In the genomic region with DNA sequence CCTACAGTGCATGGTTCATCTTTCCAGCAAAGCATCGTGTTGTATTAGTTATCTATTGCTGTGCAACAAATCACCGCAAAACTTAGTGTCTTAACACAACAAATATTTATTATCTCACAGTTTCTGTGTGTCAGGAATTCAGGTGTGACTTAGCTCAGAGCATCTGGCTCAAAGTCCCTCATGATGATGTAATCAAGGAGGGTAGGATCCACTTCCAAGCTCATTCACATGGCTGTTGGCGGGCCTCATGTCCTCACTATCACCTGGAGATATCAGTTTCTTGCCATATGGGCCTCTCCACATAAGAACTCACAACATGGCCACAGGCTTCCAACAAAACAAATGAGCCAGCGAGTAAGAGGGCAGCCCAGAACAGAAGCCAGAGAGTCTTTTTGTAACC, we compare ENCODE assay signal across 21 cellular contexts.
A peak's percentile ranks its signal among the peaks of the same experiment; 100 is the strongest.
DNase-seq lines count a peak whose midpoint lies in the region; ATAC-seq, FAIRE-seq and TF ChIP-seq lines count a peak whose summit lies in the region.
"Had no signal": no experiment of that assay in that cellular context is flagged by ENCODE, and none has a peak within 500 bp of the region (broad histone marks: within the 10 kb centered on the region; RNA-seq: fewer than 3 reads in every experiment).

No MANE protein-coding gene starts in this region.

- CTCF ChIA-PET in HepG2 (lab: Yijun Ruan, JAX; ENCODE audit: low intra/inter-chr PET ratio, low total read pairs): no interaction called here

- intact Hi-C loops in HepG2 (cut with micrococcal nuclease; ENCODE audit: unreplicated experiment): no loop called here
- intact Hi-C loops in right lobe of liver (cut with DNase I): no loop called here

- no peak overlapping the region for H3K4me3 ChIP-seq in HepG2 (replicated peaks in 1 of 3; ENCODE audit: insufficient read depth in 1 of 3, low read depth in 2 of 3, low read length in 3 of 3)
- H3K4me3 ChIP-seq in right lobe of liver: no peak overlapping the region
- H3K4me3 ChIP-seq: GM12878 had no signal

- no peaks in the 10 kb centered on the region for H3K27me3 ChIP-seq in HepG2 (ENCODE audit: control insufficient read depth in 1 of 2, insufficient read depth in 2 of 2, low read length in 2 of 2)
- H3K27me3 ChIP-seq in right lobe of liver: no peaks in the 10 kb centered on the region
- H3K27me3 ChIP-seq: BE2C had no signal

- no peak for FAIRE-seq in HepG2 (lab: Jason Lieb, UNC)
- FAIRE-seq: A204.1, GM12878, GM19239, H1, HTR-8/SVneo had no signal

- H3K36me3 ChIP-seq in HepG2 (replicated peaks in 1 of 2; ENCODE audit: control insufficient read depth in 1 of 2, insufficient read depth in 2 of 2, low read length in 2 of 2) (no peaks in the 10 kb centered on the region), right lobe of liver (no peaks in the 10 kb centered on the region)
- H3K36me3 ChIP-seq: BE2C had no signal

- TF ChIP-seq CTCF in HepG2 (CRISPR knock-in tag; IDR thresholded peaks at IDR 0.05) (no peak), right lobe of liver (IDR thresholded peaks at IDR 0.05) (no peak)

- POLR2A ChIA-PET in HepG2 (lab: Yijun Ruan, JAX): no interaction called here

- H3K9ac ChIP-seq in HepG2 (ENCODE audit: insufficient read depth, low read depth, low read length): no peak overlapping the region

- H2AFZ ChIP-seq in HepG2 (ENCODE audit: low read length): no peak overlapping the region

- no TSS peak for BruUV-seq in HepG2 (replicated peaks; lab: Mats Ljungman, UMichigan)

- H3K9me3 ChIP-seq in HepG2 (ENCODE audit: low read length): no peaks in the 10 kb centered on the region
- H3K9me3 ChIP-seq in right lobe of liver: no peaks in the 10 kb centered on the region
- H3K9me3 ChIP-seq: BE2C had no signal

- TF ChIP-seq RAD21 in HepG2 (CRISPR knock-in tag; IDR thresholded peaks at IDR 0.05): no peak

- in situ Hi-C loops in HepG2 (cut with HindIII; ENCODE audit: extremely low pct_ligation_motif_present, low pct_unique_long_range_greater_than_20kb): no loop called here

- TF ChIP-seq EP300 in HepG2 (IDR thresholded peaks at IDR 0.05; ENCODE audit: low read depth in 2 of 2, low read length in 2 of 2) (no peak), HepG2 (CRISPR knock-in tag; IDR thresholded peaks at IDR 0.05; ENCODE audit: borderline replicate concordance) (no peak)

- ATAC-seq in HepG2 (no peak), right lobe of liver (no peak), GM18505 (IDR thresholded peaks at IDR 0.05; ENCODE audit: unreplicated experiment) (no peak)
- ATAC-seq: GM12878 had no signal

- H3K79me2 ChIP-seq in HepG2 (ENCODE audit: insufficient read depth, low read length): no peaks in the 10 kb centered on the region

- no peak for DNase-seq in HepG2 (ENCODE audit: low spot score)
- DNase-seq in right lobe of liver: no peak
- DNase-seq in NCI-H524 treated with DMSO at 0.1 percent for 48 hours (lab: John Stamatoyannopoulos, UW): peak; percentile 49
- DNase-seq in left kidney (ENCODE audit: low read depth, low spot score): peak; percentile 8
- DNase-seq in SHP77 (lab: John Stamatoyannopoulos, UW): no peak
- DNase-seq: ACHN; BE2C; C1 segment of cervical spinal cord; CD4-positive, CD25-positive, alpha-beta regulatory T cell; CD8-positive, alpha-beta memory T cell; COR-L47; DMS153; DND-41; EL; H9 had no signal

- H4K20me1 ChIP-seq in HepG2 (ENCODE audit: insufficient read depth, low read length): no peaks in the 10 kb centered on the region

- H3K4me1 ChIP-seq in HepG2 (ENCODE audit: insufficient read depth, low read length) (no peaks in the 10 kb centered on the region), right lobe of liver (no peaks in the 10 kb centered on the region)
- H3K4me1 ChIP-seq: BE2C had no signal

- no peak overlapping the region for H3K27ac ChIP-seq in HepG2 (ENCODE audit: extremely low read length, insufficient read depth, low read length)
- no peak overlapping the region for H3K27ac ChIP-seq in right lobe of liver

- no peak overlapping the region for H3K4me2 ChIP-seq in HepG2 (ENCODE audit: low read depth, low read length)

- TF ChIP-seq POLR2A in HepG2 (IDR thresholded peaks at IDR 0.05; ENCODE audit: insufficient read depth in 1 of 2, low read depth in 2 of 2, low read length in 2 of 2): no peak
- no peak for TF ChIP-seq POLR2A in right lobe of liver (IDR thresholded peaks at IDR 0.05)
- no peak for TF ChIP-seq POLR2A in GM18505 (IDR thresholded peaks at IDR 0.05; ENCODE audit: borderline replicate concordance, extremely low read depth, insufficient read depth, insufficient read length)

- WGBS in HepG2 (ENCODE audit: low lambda C conversion rate): 0% methylated on average over 3 of the region's 4 CpGs
- 62% methylated on average over 3 of the region's 4 CpGs for whole genome bisulfite sequencing in right lobe of liver (ENCODE audit: insufficient coverage, low coverage, low lambda C conversion rate, missing lambda C conversion rate)

TF ChIP-seq in HepG2, 621 proteins besides CTCF, POLR2A, EP300 and RAD21:
- TF ChIP-seq ZMAT3 (CRISPR knock-in tag; conservative IDR thresholded peaks at IDR 0.05) (no peak), ATF7 (IDR thresholded peaks at IDR 0.05) (peak; percentile 26; the same call in 1 of the 2 replicates), ATF7 (CRISPR knock-in tag; IDR thresholded peaks at IDR 0.05) (no peak), ISL2 (CRISPR knock-in tag; IDR thresholded peaks at IDR 0.05) (no peak)

Comparison
In these comparisons a context has a peak if more than half of its experiments do, and no peak if none do; other contexts are left out.
1. DNase-seq: peak in NCI-H524 treated with DMSO at 0.1 percent for 48 hours (single experiment) and left kidney (single experiment); none in HepG2 (single experiment), right lobe of liver (0 of 3) and SHP77 (0 of 2).